Comparison of ENCODE assay signal across 12 cellular contexts in the genomic region with DNA sequence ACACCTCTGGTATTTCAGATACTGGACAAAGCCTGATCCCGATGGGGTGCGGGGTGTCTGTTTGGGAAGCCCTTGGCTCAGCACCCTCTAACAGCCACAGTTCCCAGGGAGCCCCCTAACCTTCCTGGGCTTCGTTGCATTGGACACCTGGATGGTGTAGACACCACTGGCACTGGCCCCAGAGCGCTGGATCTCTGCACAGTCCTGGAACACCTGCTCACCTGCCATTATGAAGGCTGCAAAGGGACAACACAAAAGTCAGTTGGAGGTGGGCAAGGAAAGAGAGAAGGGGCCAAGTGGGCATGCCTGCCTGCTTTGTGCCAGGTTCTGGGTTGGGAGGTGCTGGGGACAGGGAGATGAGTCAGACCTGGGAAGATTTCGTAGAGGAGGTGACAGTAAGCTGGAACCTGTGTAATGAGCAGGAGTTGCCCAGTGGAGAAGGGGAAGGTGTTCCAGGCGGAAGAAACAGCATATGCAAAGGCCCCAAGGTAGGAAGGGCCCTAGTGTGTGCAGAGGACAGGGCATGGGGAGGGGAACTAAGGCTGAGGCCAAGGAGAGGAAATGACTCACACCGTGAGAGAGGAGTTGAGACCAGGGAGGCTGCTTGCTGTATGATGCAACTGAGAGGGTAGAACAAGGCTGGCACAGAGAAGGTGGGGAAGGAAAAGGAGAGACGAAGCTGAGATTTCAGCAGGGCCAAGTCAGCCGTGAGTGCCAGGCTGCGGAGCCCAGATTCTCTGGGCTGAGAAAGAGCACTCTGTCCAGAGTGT. TPM values are rescaled to one million over a fixed set of nuclear protein-coding genes. Genes with fewer than 3 reads are reported as not detected.
DNase-seq lines count a peak whose midpoint lies in the region; ATAC-seq, FAIRE-seq and TF ChIP-seq lines count a peak whose summit lies in the region.
"Had no signal": no experiment of that assay in that cellular context is flagged by ENCODE, and none has a peak within 500 bp of the region (broad histone marks: within the 10 kb centered on the region; RNA-seq: fewer than 3 reads in every experiment).

No MANE protein-coding gene starts in this region.

- TF ChIP-seq CTCF in HepG2 (CRISPR knock-in tag; IDR thresholded peaks at IDR 0.05), result no peak

- no peaks in the 10 kb centered on the region for H3K9me3 Mint-ChIP-seq in activated T-helper 1 cell treated with anti-CD3 and anti-CD28 coated beads, Interleukin-12 subunit alpha, Interleukin-12 subunit beta, Interleukin-2, Interleukin-4 antibody, amounts not matched to agents 30 ng/mL and 10 ng/mL and 1 ng/mL, durations not matched to agents 14 hours and 24 hours and 36 hours

- no peak for TF ChIP-seq POLR2A in HepG2 (IDR thresholded peaks at IDR 0.05; ENCODE audit: insufficient read depth in 1 of 2, low read depth in 2 of 2, low read length in 2 of 2)

- no peaks in the 10 kb centered on the region for H3K79me2 ChIP-seq in HepG2 (ENCODE audit: insufficient read depth, low read length)
- H3K79me2 ChIP-seq: parathyroid adenoma had no signal

- no peak for TF ChIP-seq RAD21 in HepG2 (CRISPR knock-in tag; IDR thresholded peaks at IDR 0.05)

- under 1% methylated on average over 10 of the region's 10 CpGs for WGBS in HepG2 (ENCODE audit: low lambda C conversion rate)

- H3K27ac ChIP-seq in HepG2 (ENCODE audit: extremely low read length, insufficient read depth, low read length), result no peak overlapping the region
- H3K27ac ChIP-seq: parathyroid adenoma, thyroid gland, VCaP had no signal

- H3K9ac ChIP-seq in HepG2 (ENCODE audit: insufficient read depth, low read depth, low read length), result no peak overlapping the region
- H3K9ac ChIP-seq: parathyroid adenoma had no signal

- peak overlapping the region; percentile 15 for H3K4me3 Mint-ChIP-seq in activated T-helper 1 cell treated with anti-CD3 and anti-CD28 coated beads, Interleukin-12 subunit alpha, Interleukin-12 subunit beta, Interleukin-2, Interleukin-4 antibody, amounts not matched to agents 30 ng/mL and 10 ng/mL and 1 ng/mL, durations not matched to agents 14 hours and 24 hours and 36 hours

- H3K4me1 ChIP-seq in HepG2 (ENCODE audit: insufficient read depth, low read length), result no peaks in the 10 kb centered on the region

- no peaks in the 10 kb centered on the region for H3K36me3 Mint-ChIP-seq in activated T-helper 1 cell treated with anti-CD3 and anti-CD28 coated beads, Interleukin-12 subunit alpha, Interleukin-12 subunit beta, Interleukin-2, Interleukin-4 antibody, amounts not matched to agents 30 ng/mL and 10 ng/mL and 1 ng/mL, durations not matched to agents 14 hours and 24 hours and 36 hours (ENCODE audit: low read depth)

- H3K36me3 ChIP-seq in HepG2 (replicated peaks in 1 of 2; ENCODE audit: control insufficient read depth in 1 of 2, insufficient read depth in 2 of 2, low read length in 2 of 2), result no peaks in the 10 kb centered on the region
- H3K36me3 ChIP-seq: thyroid gland had no signal

- H3K4me2 ChIP-seq in HepG2 (ENCODE audit: low read depth, low read length), result no peak overlapping the region

- POLR2A ChIA-PET in HepG2 (lab: Yijun Ruan, JAX), result no interaction called here

- ATAC-seq in HepG2 (no peak), GM19455 (IDR thresholded peaks at IDR 0.05; ENCODE audit: unreplicated experiment) (no peak), HG02571 (IDR thresholded peaks at IDR 0.05; ENCODE audit: unreplicated experiment) (no peak)

- CTCF ChIA-PET in HepG2 (lab: Yijun Ruan, JAX; ENCODE audit: low intra/inter-chr PET ratio, low total read pairs), result no interaction called here

- intact Hi-C loops in activated T-helper 1 cell treated with anti-CD3 and anti-CD28 coated beads, Interleukin-12 subunit alpha, Interleukin-12 subunit beta, Interleukin-2, Interleukin-4 antibody, amounts not matched to agents 30 ng/mL and 10 ng/mL and 1 ng/mL, durations not matched to agents 14 hours and 24 hours and 36 hours (cut with micrococcal nuclease), result loop anchor here (5.0 kb wide), 1 partner anchor 34 kb away; no protein-coding TSS in a partner anchor
- intact Hi-C loops in HepG2 (cut with micrococcal nuclease; ENCODE audit: unreplicated experiment), result loop anchor here (10.0 kb wide), 1 partner anchor 414 kb away; no protein-coding TSS in a partner anchor

- TF ChIP-seq EP300 in HepG2 (IDR thresholded peaks at IDR 0.05; ENCODE audit: low read depth in 2 of 2, low read length in 2 of 2) (no peak), HepG2 (CRISPR knock-in tag; IDR thresholded peaks at IDR 0.05; ENCODE audit: borderline replicate concordance) (no peak)

- H2AFZ ChIP-seq in HepG2 (ENCODE audit: low read length), result no peak overlapping the region
- H2AFZ ChIP-seq: parathyroid adenoma had no signal

- DNase-seq in ELR (ENCODE audit: low read depth) (peak; percentile 77), NCI-H226 (peak; percentile 62), HepG2 (ENCODE audit: low spot score) (no peak), midbrain (lab: John Stamatoyannopoulos, UW) (no peak), globus pallidus (ENCODE audit: low spot score) (no peak)
- no peak for DNase-seq in activated T-helper 1 cell treated with anti-CD3 and anti-CD28 coated beads, Interleukin-12 subunit alpha, Interleukin-12 subunit beta, Interleukin-2, Interleukin-4 antibody, amounts not matched to agents 30 ng/mL and 10 ng/mL and 1 ng/mL, durations not matched to agents 14 hours and 24 hours and 36 hours (ENCODE audit: low spot score)
- DNase-seq: thyroid gland had no signal

- peaks cover 9% of the 10 kb centered on the region for H3K27me3 Mint-ChIP-seq in activated T-helper 1 cell treated with anti-CD3 and anti-CD28 coated beads, Interleukin-12 subunit alpha, Interleukin-12 subunit beta, Interleukin-2, Interleukin-4 antibody, amounts not matched to agents 30 ng/mL and 10 ng/mL and 1 ng/mL, durations not matched to agents 14 hours and 24 hours and 36 hours (ENCODE audit: insufficient read depth)

- FAIRE-seq in HepG2 (lab: Jason Lieb, UNC), result no peak

- in situ Hi-C loops in HepG2 (cut with HindIII; ENCODE audit: extremely low pct_ligation_motif_present, low pct_unique_long_range_greater_than_20kb), result no loop called here

- BruUV-seq in HepG2 (replicated peaks; lab: Mats Ljungman, UMichigan), result no TSS peak

- peaks cover 0 to 11% of the 10 kb centered on the region in 2 experiments; a peak in 3 of 5 replicates for H3K27me3 ChIP-seq in HepG2 (ENCODE audit: control insufficient read depth in 1 of 2, insufficient read depth in 2 of 2, low read length in 2 of 2)
- H3K27me3 ChIP-seq: thyroid gland had no signal

- H3K9me3 ChIP-seq in HepG2 (ENCODE audit: low read length), result no peaks in the 10 kb centered on the region
- H3K9me3 ChIP-seq: thyroid gland had no signal

- peaks cover 20% of the 10 kb centered on the region for H3K4me1 Mint-ChIP-seq in activated T-helper 1 cell treated with anti-CD3 and anti-CD28 coated beads, Interleukin-12 subunit alpha, Interleukin-12 subunit beta, Interleukin-2, Interleukin-4 antibody, amounts not matched to agents 30 ng/mL and 10 ng/mL and 1 ng/mL, durations not matched to agents 14 hours and 24 hours and 36 hours (ENCODE audit: low read depth)

- no peaks in the 10 kb centered on the region for H4K20me1 ChIP-seq in HepG2 (ENCODE audit: insufficient read depth, low read length)

- no peak overlapping the region for H3K27ac Mint-ChIP-seq in activated T-helper 1 cell treated with anti-CD3 and anti-CD28 coated beads, Interleukin-12 subunit alpha, Interleukin-12 subunit beta, Interleukin-2, Interleukin-4 antibody, amounts not matched to agents 30 ng/mL and 10 ng/mL and 1 ng/mL, durations not matched to agents 14 hours and 24 hours and 36 hours

- H3K4me3 ChIP-seq in HepG2 (replicated peaks in 1 of 3; ENCODE audit: insufficient read depth in 1 of 3, low read depth in 2 of 3, low read length in 3 of 3), result no peak overlapping the region
- H3K4me3 ChIP-seq: thyroid gland had no signal

RNA-seq across cellular contexts. Expression of a gene that starts 34.9 kb away (rescaled TPM):
- not detected in 2 replicates for total RNA-seq in activated T-helper 1 cell treated with anti-CD3 and anti-CD28 coated beads, Interleukin-12 subunit alpha, Interleukin-12 subunit beta, Interleukin-2, Interleukin-4 antibody, amounts not matched to agents 30 ng/mL and 10 ng/mL and 1 ng/mL, durations not matched to agents 14 hours and 24 hours and 36 hours
- total RNA-seq in HepG2 (2016; rRNA removed; fragmentation: Illumina TruSeq; extraction: Trizol), result not detected in 2 replicates
- not detected in 2 replicates for total RNA-seq in HepG2 (2016; cell fraction: cytosol; rRNA removed; fragmentation: Illumina TruSeq; extraction: Trizol; ENCODE audit: low read depth)
- total RNA-seq in HepG2 (2016; cell fraction: insoluble cytoplasmic fraction; rRNA removed; fragmentation: Illumina TruSeq; extraction: Trizol), result not detected in 2 replicates
- total RNA-seq in HepG2 (2016; cell fraction: membrane; rRNA removed; fragmentation: Illumina TruSeq; extraction: Trizol), result not detected in 2 replicates
- total RNA-seq in HepG2 (2016; cell fraction: nucleus; rRNA removed; fragmentation: Illumina TruSeq; extraction: Trizol), result not detected in 2 replicates
- not detected in 2 replicates for polyA plus RNA-seq in HepG2 (2011; rRNA removed)
- polyA plus RNA-seq in HepG2 (2011; cell fraction: cytosol; rRNA removed), result not detected in 2 replicates
- polyA plus RNA-seq in HepG2 (2011; cell fraction: nucleus; rRNA removed), result not detected in 2 replicates
- not detected in 2 replicates for polyA plus RNA-seq in HepG2 (2012)
- polyA plus RNA-seq in HepG2 (2016; cell fraction: cytosol; fragmentation: Illumina TruSeq; extraction: Trizol; ENCODE audit: low read depth), result not detected in 2 replicates
- polyA plus RNA-seq in HepG2 (2016; cell fraction: insoluble cytoplasmic fraction; fragmentation: Illumina TruSeq; extraction: Trizol; ENCODE audit: low read depth), result not detected in 2 replicates
- not detected in 2 replicates for polyA plus RNA-seq in HepG2 (2016; cell fraction: membrane; fragmentation: Illumina TruSeq; extraction: Trizol; ENCODE audit: low read depth)
- not detected in 2 replicates for polyA plus RNA-seq in HepG2 (2016; cell fraction: nucleus; fragmentation: Illumina TruSeq; extraction: Trizol; ENCODE audit: insufficient read depth, low read depth)
- polyA minus RNA-seq in HepG2 (2011; rRNA and poly(A)+ RNA removed; ENCODE audit: low replicate concordance), result not detected in 2 replicates
- not detected in 2 replicates for polyA minus RNA-seq in HepG2 (2011; cell fraction: cytosol; rRNA and poly(A)+ RNA removed)
- not detected in 2 replicates for polyA minus RNA-seq in HepG2 (2011; cell fraction: nucleus; rRNA and poly(A)+ RNA removed)
- total RNA-seq: epithelial cell of proximal tubule had no signal

RNA-seq across cellular contexts. Expression of a gene that starts 47.7 kb away (rescaled TPM):
- 19.0 and 21.1 TPM in 2 replicates for total RNA-seq in activated T-helper 1 cell treated with anti-CD3 and anti-CD28 coated beads, Interleukin-12 subunit alpha, Interleukin-12 subunit beta, Interleukin-2, Interleukin-4 antibody, amounts not matched to agents 30 ng/mL and 10 ng/mL and 1 ng/mL, durations not matched to agents 14 hours and 24 hours and 36 hours
- 1.7 and 1.9 TPM in 2 replicates for total RNA-seq in HepG2 (2016; rRNA removed; fragmentation: Illumina TruSeq; extraction: Trizol)
- 0.81 and 1.3 TPM in 2 replicates for total RNA-seq in HepG2 (2016; cell fraction: cytosol; rRNA removed; fragmentation: Illumina TruSeq; extraction: Trizol; ENCODE audit: low read depth)
- total RNA-seq in HepG2 (2016; cell fraction: insoluble cytoplasmic fraction; rRNA removed; fragmentation: Illumina TruSeq; extraction: Trizol), result 1.8 and 2.0 TPM in 2 replicates
- 1.8 and 2.3 TPM in 2 replicates for total RNA-seq in HepG2 (2016; cell fraction: membrane; rRNA removed; fragmentation: Illumina TruSeq; extraction: Trizol)
- 1.4 and 1.5 TPM in 2 replicates for total RNA-seq in HepG2 (2016; cell fraction: nucleus; rRNA removed; fragmentation: Illumina TruSeq; extraction: Trizol)
- polyA plus RNA-seq in HepG2 (2011; rRNA removed), result 1.9 and 2.0 TPM in 2 replicates
- 1.5 and 2.7 TPM in 2 replicates for polyA plus RNA-seq in HepG2 (2011; cell fraction: cytosol; rRNA removed)
- polyA plus RNA-seq in HepG2 (2011; cell fraction: nucleus; rRNA removed), result 6.1 and 6.2 TPM in 2 replicates
- 0.95 and 1.2 TPM in 2 replicates for polyA plus RNA-seq in HepG2 (2012)
- polyA plus RNA-seq in HepG2 (2016; cell fraction: cytosol; fragmentation: Illumina TruSeq; extraction: Trizol; ENCODE audit: low read depth), result 0.83 and 1.3 TPM in 2 replicates
- polyA plus RNA-seq in HepG2 (2016; cell fraction: insoluble cytoplasmic fraction; fragmentation: Illumina TruSeq; extraction: Trizol; ENCODE audit: low read depth), result 2.6 and 3.0 TPM in 2 replicates
- polyA plus RNA-seq in HepG2 (2016; cell fraction: membrane; fragmentation: Illumina TruSeq; extraction: Trizol; ENCODE audit: low read depth), result 1.3 and 1.8 TPM in 2 replicates
- polyA plus RNA-seq in HepG2 (2016; cell fraction: nucleus; fragmentation: Illumina TruSeq; extraction: Trizol; ENCODE audit: insufficient read depth, low read depth), result 3.1 and 3.2 TPM in 2 replicates
- 2.7 and 3.5 TPM in 2 replicates for polyA minus RNA-seq in HepG2 (2011; rRNA and poly(A)+ RNA removed; ENCODE audit: low replicate concordance)
- polyA minus RNA-seq in HepG2 (2011; cell fraction: cytosol; rRNA and poly(A)+ RNA removed), result 0.40 and 1.2 TPM in 2 replicates
- polyA minus RNA-seq in HepG2 (2011; cell fraction: nucleus; rRNA and poly(A)+ RNA removed), result 0.50 and 0.52 TPM in 2 replicates

Comparison
In these comparisons a context has a peak if more than half of its experiments do, and no peak if none do; other contexts are left out.
1. DNase-seq: peak in ELR (single experiment) and NCI-H226 (single experiment); none in activated T-helper 1 cell treated with anti-CD3 and anti-CD28 coated beads, Interleukin-12 subunit alpha, Interleukin-12 subunit beta, Interleukin-2, Interleukin-4 antibody, amounts not matched to agents 30 ng/mL and 10 ng/mL and 1 ng/mL, durations not matched to agents 14 hours and 24 hours and 36 hours (single experiment), HepG2 (single experiment), midbrain (single experiment) and globus pallidus (single experiment).